ENCODE assay signal across 13 cellular contexts in the genomic region with DNA sequence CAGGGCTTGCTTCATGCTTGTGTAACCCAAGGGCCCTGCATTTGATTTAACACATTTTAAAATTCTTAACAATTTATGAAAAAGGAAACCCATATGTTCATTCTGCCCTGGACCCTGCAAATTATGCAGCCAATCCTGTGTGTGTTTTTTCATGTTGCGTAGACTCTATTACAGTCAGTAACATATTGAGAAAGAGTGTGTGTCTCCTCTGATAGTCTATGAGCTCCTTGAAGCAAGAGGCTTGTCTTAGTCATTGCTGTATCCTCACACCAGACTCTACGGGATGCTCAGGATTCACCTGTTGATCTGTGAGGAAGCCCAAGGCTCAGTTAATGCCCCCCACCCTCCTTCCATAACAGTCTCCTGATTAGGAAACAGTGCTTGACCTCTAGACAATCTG.
DNase-seq lines count a peak whose midpoint lies in the region; ATAC-seq lines count a peak whose summit lies in the region.
"Had no signal": no experiment of that assay in that cellular context is flagged by ENCODE, and none has a peak within 500 bp of the region (broad histone marks: within the 10 kb centered on the region; RNA-seq: fewer than 3 reads in every experiment).

No MANE protein-coding gene starts in this region.

- H3K4me1 Mint-ChIP-seq in activated CD4-positive, alpha-beta T cell treated with anti-CD3 and anti-CD28 coated beads, Interleukin-2, amount 10 ng/mL, durations not matched to agents 7 days and 5 days: peaks cover 73% of the 10 kb centered on the region
- H3K4me1 Mint-ChIP-seq in T-helper 1 cell treated with Interleukin-12 subunit alpha and Interleukin-12 subunit beta and Interleukin-4 antibody, amounts not matched to agents 30 μg/mL and 1 μg/mL, for 36 hours (ENCODE audit: low read depth): peaks cover 55% of the 10 kb centered on the region
- peaks cover 48 to 73% of the 10 kb centered on the region in 2 donors for H3K4me1 Mint-ChIP-seq in natural killer cell treated with Interleukin-12 subunit alpha and Interleukin-12 subunit beta and Interleukin-15 and Interleukin-18, amount 100 ng/mL, for 72 hours (ENCODE audit: low read depth in 2 of 2)

- ATAC-seq in HG03159 (IDR thresholded peaks at IDR 0.05; ENCODE audit: unreplicated experiment) (peak; percentile 4), Right ventricle myocardium superior (ENCODE audit: poor library complexity) (no peak)
- peak; percentile 41 to 67 for ATAC-seq in natural killer cell treated with Interleukin-12 subunit alpha and Interleukin-12 subunit beta and Interleukin-15 and Interleukin-18, amount 100 ng/mL, for 72 hours
- ATAC-seq: A549 had no signal

- DNase-seq in activated CD4-positive, alpha-beta T cell treated with anti-CD3 and anti-CD28 coated beads, Interleukin-2, amount 10 ng/mL, durations not matched to agents 7 days and 5 days: no peak
- no peak for DNase-seq in activated CD4-positive, alpha-beta T cell treated with anti-CD3 and anti-CD28 coated beads, Interleukin-2, amount 50 U/mL, for 4 hours
- no peak for DNase-seq in natural killer cell treated with Interleukin-12 subunit alpha and Interleukin-12 subunit beta and Interleukin-15 and Interleukin-18, amount 100 ng/mL, for 72 hours (ENCODE audit: low spot score)
- no peak for DNase-seq in activated effector memory CD4-positive, alpha-beta T cell treated with anti-CD3 and anti-CD28 coated beads, Interleukin-2, amount 50 U/mL, for 16 hours
- DNase-seq in NCI-H69 (lab: John Stamatoyannopoulos, UW): no peak
- DNase-seq in Right ventricle myocardium superior: no peak
- DNase-seq: H9, NCI-H226, SHP77 had no signal

- peaks cover 18% of the 10 kb centered on the region for H3K36me3 Mint-ChIP-seq in activated CD4-positive, alpha-beta T cell treated with anti-CD3 and anti-CD28 coated beads, Interleukin-2, amount 10 ng/mL, durations not matched to agents 7 days and 5 days (ENCODE audit: low read depth)
- H3K36me3 Mint-ChIP-seq in T-helper 1 cell treated with Interleukin-12 subunit alpha and Interleukin-12 subunit beta and Interleukin-4 antibody, amounts not matched to agents 30 μg/mL and 1 μg/mL, for 36 hours (ENCODE audit: low read depth): peaks cover 4% of the 10 kb centered on the region
- no peaks in the 10 kb centered on the region for H3K36me3 Mint-ChIP-seq in natural killer cell treated with Interleukin-12 subunit alpha and Interleukin-12 subunit beta and Interleukin-15 and Interleukin-18, amount 100 ng/mL, for 72 hours
- H3K36me3 Mint-ChIP-seq: type B pancreatic cell had no signal

- CTCF ChIA-PET in activated CD4-positive, alpha-beta T cell treated with anti-CD3 and anti-CD28 coated beads, Interleukin-2, amount 10 ng/mL, durations not matched to agents 7 days and 5 days (lab: Charles Lee): no interaction called here

- POLR2A ChIA-PET in activated CD4-positive, alpha-beta T cell treated with anti-CD3 and anti-CD28 coated beads, Interleukin-2, amount 10 ng/mL, durations not matched to agents 7 days and 5 days (lab: Charles Lee): no interaction called here

- intact Hi-C loops in Right ventricle myocardium superior (cut with DNase I): no loop called here

- no peaks in the 10 kb centered on the region for H3K27me3 Mint-ChIP-seq in activated CD4-positive, alpha-beta T cell treated with anti-CD3 and anti-CD28 coated beads, Interleukin-2, amount 10 ng/mL, durations not matched to agents 7 days and 5 days
- no peaks in the 10 kb centered on the region for H3K27me3 Mint-ChIP-seq in T-helper 1 cell treated with Interleukin-12 subunit alpha and Interleukin-12 subunit beta and Interleukin-4 antibody, amounts not matched to agents 30 μg/mL and 1 μg/mL, for 36 hours (ENCODE audit: low read depth)
- H3K27me3 Mint-ChIP-seq in natural killer cell treated with Interleukin-12 subunit alpha and Interleukin-12 subunit beta and Interleukin-15 and Interleukin-18, amount 100 ng/mL, for 72 hours: peaks cover 0 to 11% of the 10 kb centered on the region in 2 donors
- H3K27me3 Mint-ChIP-seq: type B pancreatic cell had no signal

- peak overlapping the region; percentile 24 for H3K4me3 Mint-ChIP-seq in activated CD4-positive, alpha-beta T cell treated with anti-CD3 and anti-CD28 coated beads, Interleukin-2, amount 10 ng/mL, durations not matched to agents 7 days and 5 days
- H3K4me3 Mint-ChIP-seq in T-helper 1 cell treated with Interleukin-12 subunit alpha and Interleukin-12 subunit beta and Interleukin-4 antibody, amounts not matched to agents 30 μg/mL and 1 μg/mL, for 36 hours: peak overlapping the region; percentile 51
- peak overlapping the region; percentile 67 for H3K4me3 Mint-ChIP-seq in natural killer cell treated with Interleukin-12 subunit alpha and Interleukin-12 subunit beta and Interleukin-15 and Interleukin-18, amount 100 ng/mL, for 72 hours
- H3K4me3 Mint-ChIP-seq: H9, type B pancreatic cell had no signal

- peaks cover 9% of the 10 kb centered on the region for H3K9me3 Mint-ChIP-seq in activated CD4-positive, alpha-beta T cell treated with anti-CD3 and anti-CD28 coated beads, Interleukin-2, amount 10 ng/mL, durations not matched to agents 7 days and 5 days
- no peaks in the 10 kb centered on the region for H3K9me3 Mint-ChIP-seq in T-helper 1 cell treated with Interleukin-12 subunit alpha and Interleukin-12 subunit beta and Interleukin-4 antibody, amounts not matched to agents 30 μg/mL and 1 μg/mL, for 36 hours
- H3K9me3 Mint-ChIP-seq in natural killer cell treated with Interleukin-12 subunit alpha and Interleukin-12 subunit beta and Interleukin-15 and Interleukin-18, amount 100 ng/mL, for 72 hours: no peaks in the 10 kb centered on the region
- H3K9me3 Mint-ChIP-seq: H9 had no signal

- H3K27ac Mint-ChIP-seq in activated CD4-positive, alpha-beta T cell treated with anti-CD3 and anti-CD28 coated beads, Interleukin-2, amount 10 ng/mL, durations not matched to agents 7 days and 5 days: peak overlapping the region; percentile 96
- peak overlapping the region; percentile 88 for H3K27ac Mint-ChIP-seq in T-helper 1 cell treated with Interleukin-12 subunit alpha and Interleukin-12 subunit beta and Interleukin-4 antibody, amounts not matched to agents 30 μg/mL and 1 μg/mL, for 36 hours
- peak overlapping the region; percentile 71 to 90 for H3K27ac Mint-ChIP-seq in natural killer cell treated with Interleukin-12 subunit alpha and Interleukin-12 subunit beta and Interleukin-15 and Interleukin-18, amount 100 ng/mL, for 72 hours
- H3K27ac Mint-ChIP-seq: type B pancreatic cell had no signal
